Comparison of ENCODE assay signal across 12 cellular contexts in genomic region chr17:29642171-29642611, GRCh38. TPM values are rescaled to one million over a fixed set of nuclear protein-coding genes. Genes with fewer than 3 reads are reported as not detected.
DNase-seq lines count a peak whose midpoint lies in the region; ATAC-seq and TF ChIP-seq lines count a peak whose summit lies in the region.
"Had no signal": no experiment of that assay in that cellular context is flagged by ENCODE, and none has a peak within 500 bp of the region (broad histone marks: within the 10 kb centered on the region; RNA-seq: fewer than 3 reads in every experiment).

No MANE protein-coding gene starts in this region.

- H3K27me3 ChIP-seq in BE2C (no peaks in the 10 kb centered on the region), SK-N-SH (ENCODE audit: insufficient read depth) (no peaks in the 10 kb centered on the region), hepatocyte (no peaks in the 10 kb centered on the region)

- POLR2A ChIA-PET in SK-N-SH (lab: Yijun Ruan, JAX) = interaction anchor here (0.6 to 2.0 kb wide), 6 partner anchors 13 to 129 kb away, joined by 3 to 4 read pairs (median 3); no protein-coding TSS in a partner anchor

- H3K79me2 ChIP-seq in SK-N-SH (ENCODE audit: insufficient read depth) = 0 out of 2 replicates have a peak, but pooled peaks cover 6% of the 10 kb centered on the region
- no peaks in the 10 kb centered on the region for H3K79me2 ChIP-seq in hepatocyte

- TF ChIP-seq CTCF in BE2C (IDR thresholded peaks at IDR 0.05; ENCODE audit: low read depth, low read length) (no peak), SK-N-SH (IDR thresholded peaks at IDR 0.05) (no peak), hepatocyte (IDR thresholded peaks at IDR 0.05; ENCODE audit: poor library complexity) (no peak)

- H3K9me2 ChIP-seq in SK-N-SH (no peaks in the 10 kb centered on the region), hepatocyte (replicated peaks; ENCODE audit: insufficient read depth) (no peaks in the 10 kb centered on the region)

- H3K4me1 ChIP-seq in BE2C (peaks cover 28% of the 10 kb centered on the region), SK-N-SH (ENCODE audit: control insufficient read depth in 1 of 2, insufficient read depth in 2 of 2, low read depth in 1 of 2, low read length in 1 of 2) (peaks cover 60 to 63% of the 10 kb centered on the region in 2 experiments; a peak in 3 of 4 replicates), hepatocyte (ENCODE audit: insufficient read depth) (no peaks in the 10 kb centered on the region)

- H3K4me3 ChIP-seq in BE2C (ENCODE audit: low read depth, low read length) (no peak overlapping the region), SK-N-SH (ENCODE audit: low read depth in 2 of 2, low read length in 1 of 2) (no peak overlapping the region), hepatocyte (no peak overlapping the region)

- no peaks in the 10 kb centered on the region for H4K20me1 ChIP-seq in SK-N-SH (ENCODE audit: insufficient read depth)
- H4K20me1 ChIP-seq in hepatocyte (ENCODE audit: insufficient read depth, poor library complexity, severe bottlenecking) = no peaks in the 10 kb centered on the region

- peaks cover 31% of the 10 kb centered on the region for H3F3A ChIP-seq in SK-N-SH (replicated peaks; ENCODE audit: insufficient read depth)

- H3K36me3 ChIP-seq in BE2C (no peaks in the 10 kb centered on the region), SK-N-SH (replicated peaks in 1 of 2; ENCODE audit: control insufficient read depth in 1 of 2, insufficient read depth in 2 of 2, low read length in 1 of 2) (no peaks in the 10 kb centered on the region), hepatocyte (replicated peaks; ENCODE audit: insufficient read depth, low read depth) (no peaks in the 10 kb centered on the region)

- H3K4me2 ChIP-seq in SK-N-SH = no peak overlapping the region
- no peak overlapping the region for H3K4me2 ChIP-seq in hepatocyte

- 26% methylated on average over 2 of the region's 2 CpGs for WGBS in SK-N-SH (ENCODE audit: low lambda C conversion rate)
- 43% methylated on average over 2 of the region's 2 CpGs for WGBS in hepatocyte (ENCODE audit: low lambda C conversion rate, missing lambda C conversion rate)

- peak; percentile 37 to 91; a peak in 3 of 4 replicates for TF ChIP-seq EP300 in SK-N-SH (IDR thresholded peaks at IDR 0.05; ENCODE audit: borderline replicate concordance in 1 of 2, low read depth in 1 of 2, low read length in 1 of 2)

- peak; percentile 27 for TF ChIP-seq RAD21 in SK-N-SH (IDR thresholded peaks at IDR 0.05; ENCODE audit: low read length)

- H2AFZ ChIP-seq in SK-N-SH (ENCODE audit: low read depth) (no peak overlapping the region), hepatocyte (no peak overlapping the region)

- DNase-seq in BE2C (peak; percentile 49), DMS79 treated with DMSO at 0.1 percent for 48 hours (lab: John Stamatoyannopoulos, UW) (peak; percentile 58), SK-N-SH (peak; percentile 63), myocyte (ENCODE audit: low read depth) (peak; percentile 55), iPS-NIHi11 (ENCODE audit: low spot score) (no peak), hepatocyte (ENCODE audit: low spot score) (no peak)
- DNase-seq: activated T-cell treated with anti-CD3 and anti-CD28 coated beads for 4 hours, HCEC 1CT, NCI-H2227 treated with DMSO at 0.1 percent for 48 hours had no signal

- peak overlapping the region in 1 of 2 experiments; percentile 95; a peak in 2 of 4 replicates for H3K27ac ChIP-seq in SK-N-SH (ENCODE audit: low read depth in 2 of 2, low read length in 1 of 2)
- no peak overlapping the region for H3K27ac ChIP-seq in hepatocyte
- H3K27ac ChIP-seq: HL-60 had no signal

- ATAC-seq in HG03045 (IDR thresholded peaks at IDR 0.05; ENCODE audit: unreplicated experiment) = no peak
- no peak for ATAC-seq in HG03097 (IDR thresholded peaks at IDR 0.05; ENCODE audit: low FRiP score, unreplicated experiment)

- CTCF ChIA-PET in SK-N-SH (lab: Yijun Ruan, JAX) = interaction anchor here (0.6 to 3.9 kb wide), 11 partner anchors 9 to 915 kb away, joined by 3 to 16 read pairs (median 3); no protein-coding TSS in a partner anchor

- no peak overlapping the region for H3K9ac ChIP-seq in SK-N-SH

- H3K9me3 ChIP-seq in BE2C = no peaks in the 10 kb centered on the region
- no peaks in the 10 kb centered on the region for H3K9me3 ChIP-seq in SK-N-SH
- H3K9me3 ChIP-seq in hepatocyte (ENCODE audit: low read depth) = no peaks in the 10 kb centered on the region

TF ChIP-seq in SK-N-SH, 30 proteins besides CTCF, POLR2A, EP300 and RAD21:
- TF ChIP-seq FOXJ3 (CRISPR knock-in tag; IDR thresholded peaks at IDR 0.05) (peak; percentile 86), TCF12 (IDR thresholded peaks at IDR 0.05) (peak; percentile 68), MXI1 (IDR thresholded peaks at IDR 0.05; ENCODE audit: low read depth, low read length) (peak; percentile 81), PBX3 (IDR thresholded peaks at IDR 0.05) (peak; percentile 60), RCOR1 (IDR thresholded peaks at IDR 0.05; ENCODE audit: low read length) (peak; percentile 68; the same call in 1 of the 2 replicates), SIN3A (IDR thresholded peaks at IDR 0.05; ENCODE audit: borderline replicate concordance, low read depth, low read length) (0 out of 2 replicates have a peak, but pooled peaks have one; percentile 39), CHD2 (IDR thresholded peaks at IDR 0.05; ENCODE audit: low read length, partially characterized antibody) (peak; percentile 79), RFX5 (IDR thresholded peaks at IDR 0.05; ENCODE audit: low read length) (peak; percentile 61; the same call in 1 of the 2 replicates), GATA2 (CRISPR knock-in tag; IDR thresholded peaks at IDR 0.05) (peak; percentile 76)
- TF ChIP-seq, protein P1, sequence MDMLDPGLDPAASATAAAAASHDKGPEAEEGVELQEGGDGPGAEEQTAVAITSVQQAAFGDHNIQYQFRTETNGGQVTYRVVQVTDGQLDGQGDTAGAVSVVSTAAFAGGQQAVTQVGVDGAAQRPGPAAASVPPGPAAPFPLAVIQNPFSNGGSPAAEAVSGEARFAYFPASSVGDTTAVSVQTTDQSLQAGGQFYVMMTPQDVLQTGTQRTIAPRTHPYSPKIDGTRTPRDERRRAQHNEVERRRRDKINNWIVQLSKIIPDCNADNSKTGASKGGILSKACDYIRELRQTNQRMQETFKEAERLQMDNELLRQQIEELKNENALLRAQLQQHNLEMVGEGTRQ (IDR thresholded peaks at IDR 0.05; ENCODE audit: borderline replicate concordance, low read depth, low read length) = no peak
- TF ChIP-seq, protein P2, sequence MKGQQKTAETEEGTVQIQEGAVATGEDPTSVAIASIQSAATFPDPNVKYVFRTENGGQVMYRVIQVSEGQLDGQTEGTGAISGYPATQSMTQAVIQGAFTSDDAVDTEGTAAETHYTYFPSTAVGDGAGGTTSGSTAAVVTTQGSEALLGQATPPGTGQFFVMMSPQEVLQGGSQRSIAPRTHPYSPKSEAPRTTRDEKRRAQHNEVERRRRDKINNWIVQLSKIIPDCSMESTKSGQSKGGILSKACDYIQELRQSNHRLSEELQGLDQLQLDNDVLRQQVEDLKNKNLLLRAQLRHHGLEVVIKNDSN (IDR thresholded peaks at IDR 0.05; ENCODE audit: borderline replicate concordance, low read depth) = no peak; the same call in 1 of the 2 replicates

RNA-seq across cellular contexts. Expression of gene CORO6, which starts 19.5 kb away (rescaled TPM):
- 7.5 TPM for polyA plus RNA-seq in BE2C (2012; ENCODE audit: insufficient read depth, insufficient read length, low read depth)
- polyA plus RNA-seq in SK-N-SH (2012; rRNA removed) (18.4 and 28.1 TPM in 2 replicates), hepatocyte (1.9 and 3.4 TPM in 2 replicates)
- polyA plus RNA-seq in SK-N-SH (2012; cell fraction: cytosol; rRNA removed) = 2.0 and 5.5 TPM in 2 replicates
- 212 and 229 TPM in 2 replicates for polyA plus RNA-seq in SK-N-SH (2012; cell fraction: nucleus; rRNA removed)
- total RNA-seq in myocyte (254 and 269 TPM in 2 replicates), hepatocyte (0.83 and 1.5 TPM in 2 replicates)
- 102 TPM for polyA plus RNA-seq in myocyte (2012)

RNA-seq across cellular contexts. Expression of gene ANKRD13B, which starts 49.3 kb away (rescaled TPM):
- polyA plus RNA-seq in BE2C (2012; ENCODE audit: insufficient read depth, insufficient read length, low read depth) = 84.2 TPM
- polyA plus RNA-seq in SK-N-SH (2012; rRNA removed) = 14.0 and 16.1 TPM in 2 replicates
- polyA plus RNA-seq in SK-N-SH (2012; cell fraction: cytosol; rRNA removed) = 4.1 and 9.1 TPM in 2 replicates
- 90.2 and 139 TPM in 2 replicates for polyA plus RNA-seq in SK-N-SH (2012; cell fraction: nucleus; rRNA removed)
- total RNA-seq in myocyte = 29.1 and 41.2 TPM in 2 replicates
- 13.0 TPM for polyA plus RNA-seq in myocyte (2012)
- total RNA-seq in hepatocyte = 3.5 and 5.1 TPM in 2 replicates
- polyA plus RNA-seq in hepatocyte = 7.2 and 11.6 TPM in 2 replicates

RNA-seq across cellular contexts. Expression of gene GIT1, which starts 52.7 kb away (rescaled TPM):
- polyA plus RNA-seq in BE2C (2012; ENCODE audit: insufficient read depth, insufficient read length, low read depth) = 48.9 TPM
- 39.4 and 42.9 TPM in 2 replicates for polyA plus RNA-seq in SK-N-SH (2012; rRNA removed)
- polyA plus RNA-seq in SK-N-SH (2012; cell fraction: cytosol; rRNA removed) = 21.6 and 27.8 TPM in 2 replicates
- 92.1 and 131 TPM in 2 replicates for polyA plus RNA-seq in SK-N-SH (2012; cell fraction: nucleus; rRNA removed)
- total RNA-seq in myocyte = 64.7 and 71.2 TPM in 2 replicates
- polyA plus RNA-seq in myocyte (2012) = 37.5 TPM
- total RNA-seq in hepatocyte = 18.6 and 20.0 TPM in 2 replicates
- polyA plus RNA-seq in hepatocyte = 35.2 and 46.3 TPM in 2 replicates

Comparison
In these comparisons a context has a peak if more than half of its experiments do, and no peak if none do; other contexts are left out.
1. DNase-seq: peak in BE2C (single experiment), DMS79 treated with DMSO at 0.1 percent for 48 hours (single experiment), SK-N-SH (single experiment) and myocyte (single experiment); none in iPS-NIHi11 (single experiment) and hepatocyte (single experiment).
2. RNA of gene CORO6, which starts 19.5 kb away (total RNA-seq): 254 to 269 TPM in myocyte; 0.83 to 1.5 TPM in hepatocyte; every median in the first group is over 100 times any median in the second.